ENCODE assay signal across 20 cellular contexts in the genomic region with DNA sequence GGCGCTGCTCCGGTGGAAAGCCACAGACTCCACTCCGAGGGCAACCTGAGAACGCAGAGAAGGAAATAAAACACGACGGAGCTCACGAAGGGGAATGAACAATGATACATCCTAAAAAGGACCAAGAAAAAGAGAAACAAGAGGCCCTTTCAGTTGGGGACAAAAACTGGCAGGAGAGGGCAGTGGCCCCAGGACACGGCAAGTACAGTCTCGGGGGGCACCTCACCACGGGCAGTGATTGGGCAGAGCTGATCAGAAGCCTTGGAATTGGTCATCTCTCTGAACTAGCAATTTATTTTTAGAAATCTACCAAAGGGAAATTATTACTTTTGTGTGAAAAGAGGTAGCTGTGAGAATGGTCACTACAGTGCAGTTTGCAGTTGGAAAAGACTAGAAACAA.
"Had no signal": no experiment of that assay in that cellular context is flagged by ENCODE, and none has a peak within 500 bp of the region (broad histone marks: within the 10 kb centered on the region; RNA-seq: fewer than 3 reads in every experiment).

No MANE protein-coding gene starts in this region.

- H3K9me3 ChIP-seq: psoas muscle, transverse colon had no signal

- H3K9me3 Mint-ChIP-seq: natural killer cell treated with Interleukin-12 subunit alpha and Interleukin-12 subunit beta and Interleukin-15 and Interleukin-18, amount 100 ng/mL, for 72 hours; stimulated activated memory B cell treated with anti-CD40 and anti-IgM and Interleukin-4, amounts not matched to agents 10 μg/mL and 1 μg/mL and 100 μg/mL, for 72 hours; stimulated activated naive CD8-positive, alpha-beta T cell treated with anti-CD3 and anti-CD28 coated beads, Interleukin-15, amount 100 ng/mL, for 72 hours had no signal

- H3K4me3 Mint-ChIP-seq: dendritic cell treated with granulocyte-macrophage colony-stimulating factor and Interleukin-4, amounts not matched to agents 40 ng/mL and 50 ng/mL, for 4 days; natural killer cell treated with Interleukin-12 subunit alpha and Interleukin-12 subunit beta and Interleukin-15 and Interleukin-18, amount 100 ng/mL, for 72 hours; stimulated activated memory B cell treated with anti-CD40 and anti-IgM and Interleukin-4, amounts not matched to agents 10 μg/mL and 1 μg/mL and 100 μg/mL, for 72 hours; stimulated activated naive CD8-positive, alpha-beta T cell treated with anti-CD3 and anti-CD28 coated beads, Interleukin-15, amount 100 ng/mL, for 72 hours had no signal

- H3K27me3 ChIP-seq: heart left ventricle, spleen, transverse colon had no signal

- DNase-seq: foreskin melanocyte; heart left ventricle; hippocampal formation; left colon; left ventricle myocardium superior; mesenchymal stem cell; midbrain; psoas muscle; spleen; stimulated activated CD4-positive, alpha-beta T cell treated with anti-CD3 and anti-CD28 coated beads, Interleukin-15, amount 100 ng/mL, for 24 hours; stimulated activated CD4-positive, alpha-beta T cell treated with anti-CD3 and anti-CD28 coated beads, Interleukin-1b, Interleukin-23, amount 100 ng/mL, for 48 hours; stimulated activated CD4-positive, alpha-beta T cell treated with anti-CD3 and anti-CD28 coated beads, Interleukin-4, amount 100 ng/mL, for 24 hours; stimulated activated naive CD8-positive, alpha-beta T cell treated with anti-CD3 and anti-CD28 coated beads, Interleukin-15, amount 100 ng/mL, for 72 hours; transverse colon had no signal

- ATAC-seq: heart left ventricle; left colon; left ventricle myocardium superior; natural killer cell treated with Interleukin-12 subunit alpha and Interleukin-12 subunit beta and Interleukin-15 and Interleukin-18, amount 100 ng/mL, for 72 hours; psoas muscle; sciatic nerve; stimulated activated memory B cell treated with anti-CD40 and anti-IgM and Interleukin-4, amounts not matched to agents 10 μg/mL and 1 μg/mL and 100 μg/mL, for 72 hours; stimulated activated naive CD8-positive, alpha-beta T cell treated with anti-CD3 and anti-CD28 coated beads, Interleukin-15, amount 100 ng/mL, for 72 hours had no signal

- H3K4me1 Mint-ChIP-seq: stimulated activated memory B cell treated with anti-CD40 and anti-IgM and Interleukin-4, amounts not matched to agents 10 μg/mL and 1 μg/mL and 100 μg/mL, for 72 hours had no signal

- H3K27me3 Mint-ChIP-seq: dendritic cell treated with granulocyte-macrophage colony-stimulating factor and Interleukin-4, amounts not matched to agents 40 ng/mL and 50 ng/mL, for 4 days; natural killer cell treated with Interleukin-12 subunit alpha and Interleukin-12 subunit beta and Interleukin-15 and Interleukin-18, amount 100 ng/mL, for 72 hours; stimulated activated memory B cell treated with anti-CD40 and anti-IgM and Interleukin-4, amounts not matched to agents 10 μg/mL and 1 μg/mL and 100 μg/mL, for 72 hours; stimulated activated naive CD8-positive, alpha-beta T cell treated with anti-CD3 and anti-CD28 coated beads, Interleukin-15, amount 100 ng/mL, for 72 hours had no signal

- H3K4me3 ChIP-seq: heart left ventricle, lung, psoas muscle, spleen, thoracic aorta, transverse colon had no signal

- H3K27ac ChIP-seq: heart left ventricle, psoas muscle, spleen, thoracic aorta, transverse colon had no signal

- H3K27ac Mint-ChIP-seq: dendritic cell treated with granulocyte-macrophage colony-stimulating factor and Interleukin-4, amounts not matched to agents 40 ng/mL and 50 ng/mL, for 4 days; natural killer cell treated with Interleukin-12 subunit alpha and Interleukin-12 subunit beta and Interleukin-15 and Interleukin-18, amount 100 ng/mL, for 72 hours; stimulated activated memory B cell treated with anti-CD40 and anti-IgM and Interleukin-4, amounts not matched to agents 10 μg/mL and 1 μg/mL and 100 μg/mL, for 72 hours; stimulated activated naive CD8-positive, alpha-beta T cell treated with anti-CD3 and anti-CD28 coated beads, Interleukin-15, amount 100 ng/mL, for 72 hours had no signal
